14 cellular contexts compared by ENCODE assay signal in genomic region chr20:11218035-11218680, GRCh38.
"Had no signal": no experiment of that assay in that cellular context is flagged by ENCODE, and none has a peak within 500 bp of the region (broad histone marks: within the 10 kb centered on the region; RNA-seq: fewer than 3 reads in every experiment).

No MANE protein-coding gene starts in this region.

- H3K4me3 Mint-ChIP-seq: activated naive CD4-positive, alpha-beta T cell treated with anti-CD3 and anti-CD28 coated beads for 36 hours; activated naive CD8-positive, alpha-beta T cell treated with anti-CD3 and anti-CD28 coated beads, Interleukin-2, amount 50 U/mL, for 24 hours; activated T-helper 17 cell treated with anti-CD3 and anti-CD28 coated beads, Interleukin-2, amount 50 U/mL, for 72 hours had no signal

- H3K27me3 ChIP-seq: foreskin keratinocyte, SJSA1, transverse colon had no signal

- H3K9me3 ChIP-seq: lower lobe of right lung, SJSA1, transverse colon had no signal

- H3K4me3 ChIP-seq: coronary artery, lower lobe of right lung, SJSA1, transverse colon had no signal

- H3K4me1 Mint-ChIP-seq: activated naive CD8-positive, alpha-beta T cell treated with anti-CD3 and anti-CD28 coated beads, Interleukin-2, amount 50 U/mL, for 24 hours; activated T-helper 17 cell treated with anti-CD3 and anti-CD28 coated beads, Interleukin-2, amount 50 U/mL, for 72 hours had no signal

- H3K27me3 Mint-ChIP-seq: activated naive CD8-positive, alpha-beta T cell treated with anti-CD3 and anti-CD28 coated beads, Interleukin-2, amount 50 U/mL, for 24 hours; naive B cell had no signal

- H3K4me1 ChIP-seq: foreskin keratinocyte had no signal

- H3K36me3 Mint-ChIP-seq: naive B cell had no signal

- H3K27ac ChIP-seq: foreskin keratinocyte, transverse colon had no signal

- H3K27ac Mint-ChIP-seq: activated naive CD4-positive, alpha-beta T cell treated with anti-CD3 and anti-CD28 coated beads for 36 hours; activated naive CD8-positive, alpha-beta T cell treated with anti-CD3 and anti-CD28 coated beads, Interleukin-2, amount 50 U/mL, for 24 hours; activated T-helper 17 cell treated with anti-CD3 and anti-CD28 coated beads, Interleukin-2, amount 50 U/mL, for 72 hours had no signal

- H3K36me3 ChIP-seq: lower lobe of right lung, SJSA1, transverse colon had no signal

- DNase-seq: activated naive CD4-positive, alpha-beta T cell treated with anti-CD3 and anti-CD28 coated beads for 36 hours; activated naive CD8-positive, alpha-beta T cell treated with anti-CD3 and anti-CD28 coated beads, Interleukin-2, amount 50 U/mL, for 24 hours; activated T-cell treated with anti-CD3 and anti-CD28 coated beads for 4 hours; foreskin keratinocyte; lower lobe of right lung; naive B cell; small intestine; stimulated activated naive CD8-positive, alpha-beta T cell treated with anti-CD3 and anti-CD28 coated beads, Interleukin-15, Interleukin-2, amounts not matched to agents 100 U/mL and 50 U/mL, for 24 hours; T-helper 9 cell; transverse colon had no signal

- ATAC-seq: activated CD4-positive, CD25-positive, alpha-beta regulatory T cell treated with anti-CD3 and anti-CD28 coated beads, Interleukin-2, amount 50 U/mL, for 24 hours; activated naive CD8-positive, alpha-beta T cell treated with anti-CD3 and anti-CD28 coated beads, Interleukin-2, amount 50 U/mL, for 24 hours; activated T-helper 17 cell treated with anti-CD3 and anti-CD28 coated beads, Interleukin-2, amount 50 U/mL, for 72 hours; foreskin keratinocyte; stimulated activated naive CD8-positive, alpha-beta T cell treated with anti-CD3 and anti-CD28 coated beads, Interleukin-15, Interleukin-2, amounts not matched to agents 100 U/mL and 50 U/mL, for 24 hours had no signal

- H3K9me3 Mint-ChIP-seq: activated naive CD4-positive, alpha-beta T cell treated with anti-CD3 and anti-CD28 coated beads for 36 hours; activated naive CD8-positive, alpha-beta T cell treated with anti-CD3 and anti-CD28 coated beads, Interleukin-2, amount 50 U/mL, for 24 hours; activated T-helper 17 cell treated with anti-CD3 and anti-CD28 coated beads, Interleukin-2, amount 50 U/mL, for 72 hours had no signal
